In the genomic region with DNA sequence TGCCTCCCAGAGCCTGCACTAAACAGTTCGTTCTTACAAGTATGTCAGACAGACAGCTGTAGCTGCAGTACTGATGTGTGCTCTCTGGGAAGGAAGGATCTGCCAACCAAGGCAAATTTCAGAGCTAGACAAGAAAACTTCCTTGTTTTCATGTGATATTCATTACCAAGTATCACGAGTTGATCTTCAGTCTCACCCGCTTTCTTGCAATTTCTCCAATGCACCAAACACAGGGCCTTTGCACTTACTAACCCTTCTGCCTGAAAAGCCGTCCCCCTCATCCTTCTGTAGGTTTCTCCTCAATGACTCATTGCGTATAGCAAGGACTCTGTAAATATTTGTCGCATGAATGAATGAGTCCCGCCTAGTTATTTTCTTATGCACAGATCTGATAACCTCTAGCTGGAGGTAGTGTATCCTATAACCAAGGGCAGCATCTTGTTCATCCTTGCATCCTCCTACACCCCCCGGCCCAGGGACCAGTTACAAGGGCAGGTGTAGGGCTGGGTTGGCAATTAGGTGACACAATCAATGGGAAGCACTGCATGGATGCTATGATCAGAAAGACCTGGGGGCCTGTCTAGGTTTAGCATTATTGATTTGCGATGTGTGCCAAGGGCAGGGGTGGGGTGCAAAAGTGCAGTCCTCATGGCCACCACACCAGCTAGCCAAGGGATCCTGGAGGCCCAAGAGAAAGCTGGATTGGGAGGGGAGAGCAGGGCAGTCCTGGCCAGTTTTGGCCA, we compare ENCODE assay signal across 10 cellular contexts. TPM values are rescaled to one million over a fixed set of nuclear protein-coding genes. Genes with fewer than 3 reads are reported as not detected.
DNase-seq lines count a peak whose midpoint lies in the region; TF ChIP-seq lines count a peak whose summit lies in the region.
"Had no signal": no experiment of that assay in that cellular context is flagged by ENCODE, and none has a peak within 500 bp of the region (broad histone marks: within the 10 kb centered on the region; RNA-seq: fewer than 3 reads in every experiment).

No MANE protein-coding gene starts in this region.

- H3K9me3 Mint-ChIP-seq in T-helper 1 cell treated with Interleukin-12 subunit alpha and Interleukin-12 subunit beta and Interleukin-4 antibody, amounts not matched to agents 30 μg/mL and 1 μg/mL, for 36 hours, result no peaks in the 10 kb centered on the region
- H3K9me3 Mint-ChIP-seq in glutamatergic neuron (ENCODE audit: unreplicated experiment), result peaks cover 1% of the 10 kb centered on the region
- H3K9me3 Mint-ChIP-seq: activated naive CD4-positive, alpha-beta T cell treated with anti-CD3 and anti-CD28 coated beads, Interleukin-2, amount 50 U/mL, for 24 hours had no signal

- DNase-seq in T-helper 1 cell (no peak), SW480 (ENCODE audit: low spot score) (peak; percentile 43), glutamatergic neuron (no peak), NCI-H187 treated with DMSO at 0.1 percent for 48 hours (lab: John Stamatoyannopoulos, UW) (no peak), DMS79 treated with DMSO at 0.1 percent for 48 hours (lab: John Stamatoyannopoulos, UW) (no peak)
- DNase-seq in stimulated activated CD4-positive, alpha-beta T cell treated with anti-CD3 and anti-CD28 coated beads, Interleukin-4, amount 100 ng/mL, for 4 hours, result no peak
- DNase-seq: SHP77 had no signal

- H3K4me3 ChIP-seq in stomach smooth muscle (ENCODE audit: low read length in 2 of 2), result peak overlapping the region; percentile 78 to 90

- peaks cover 33% of the 10 kb centered on the region for H3K4me1 ChIP-seq in stomach smooth muscle (ENCODE audit: control insufficient read depth, insufficient read depth, low read length)

- H3K27ac ChIP-seq in stomach smooth muscle (ENCODE audit: low read length), result no peak overlapping the region

- no peak for TF ChIP-seq CTCF in glutamatergic neuron (IDR thresholded peaks at IDR 0.05; ENCODE audit: partially characterized antibody, unreplicated experiment)

- H3K4me1 Mint-ChIP-seq in T-helper 1 cell treated with Interleukin-12 subunit alpha and Interleukin-12 subunit beta and Interleukin-4 antibody, amounts not matched to agents 30 μg/mL and 1 μg/mL, for 36 hours (ENCODE audit: low read depth), result peaks cover 13% of the 10 kb centered on the region
- H3K4me1 Mint-ChIP-seq in glutamatergic neuron (ENCODE audit: low read depth, unreplicated experiment), result no peaks in the 10 kb centered on the region

- peaks cover 5% of the 10 kb centered on the region for H3K27me3 Mint-ChIP-seq in T-helper 1 cell treated with Interleukin-12 subunit alpha and Interleukin-12 subunit beta and Interleukin-4 antibody, amounts not matched to agents 30 μg/mL and 1 μg/mL, for 36 hours (ENCODE audit: low read depth)
- peaks cover 8% of the 10 kb centered on the region for H3K27me3 Mint-ChIP-seq in glutamatergic neuron (ENCODE audit: unreplicated experiment)

- no peak overlapping the region for H3K27ac Mint-ChIP-seq in T-helper 1 cell treated with Interleukin-12 subunit alpha and Interleukin-12 subunit beta and Interleukin-4 antibody, amounts not matched to agents 30 μg/mL and 1 μg/mL, for 36 hours
- H3K27ac Mint-ChIP-seq in glutamatergic neuron (ENCODE audit: unreplicated experiment), result no peak overlapping the region
- H3K27ac Mint-ChIP-seq: activated naive CD4-positive, alpha-beta T cell treated with anti-CD3 and anti-CD28 coated beads, Interleukin-2, amount 50 U/mL, for 24 hours had no signal

- H3K9ac ChIP-seq in stomach smooth muscle (ENCODE audit: low read length in 2 of 2), result no peak overlapping the region

- peaks cover 0 to 5% of the 10 kb centered on the region in 2 donors for H3K27me3 ChIP-seq in stomach smooth muscle (ENCODE audit: control insufficient read depth in 1 of 2, insufficient read depth in 2 of 2, low read length in 2 of 2)

- H3K9me3 ChIP-seq in stomach smooth muscle (ENCODE audit: control insufficient read depth in 2 of 2, low read length in 2 of 2), result no peaks in the 10 kb centered on the region

- H3K4me3 Mint-ChIP-seq in T-helper 1 cell treated with Interleukin-12 subunit alpha and Interleukin-12 subunit beta and Interleukin-4 antibody, amounts not matched to agents 30 μg/mL and 1 μg/mL, for 36 hours, result peak overlapping the region; percentile 15
- peak overlapping the region; percentile 3 for H3K4me3 Mint-ChIP-seq in glutamatergic neuron (ENCODE audit: unreplicated experiment)
- H3K4me3 Mint-ChIP-seq: activated naive CD4-positive, alpha-beta T cell treated with anti-CD3 and anti-CD28 coated beads, Interleukin-2, amount 50 U/mL, for 24 hours had no signal

- peaks cover 8% of the 10 kb centered on the region for H3K36me3 Mint-ChIP-seq in T-helper 1 cell treated with Interleukin-12 subunit alpha and Interleukin-12 subunit beta and Interleukin-4 antibody, amounts not matched to agents 30 μg/mL and 1 μg/mL, for 36 hours (ENCODE audit: low read depth)
- no peaks in the 10 kb centered on the region for H3K36me3 Mint-ChIP-seq in glutamatergic neuron (ENCODE audit: unreplicated experiment)
- H3K36me3 Mint-ChIP-seq: activated naive CD4-positive, alpha-beta T cell treated with anti-CD3 and anti-CD28 coated beads, Interleukin-2, amount 50 U/mL, for 24 hours had no signal

- H3K36me3 ChIP-seq in stomach smooth muscle (ENCODE audit: control insufficient read depth in 2 of 2, insufficient read depth in 2 of 2, low read length in 2 of 2), result no peaks in the 10 kb centered on the region

RNA-seq across cellular contexts. Expression of a gene that starts 51.3 kb away (rescaled TPM):
- 0.76 TPM for total RNA-seq in glutamatergic neuron (ENCODE audit: unreplicated experiment)

RNA-seq across cellular contexts. Expression of a gene that starts 54.3 kb away (rescaled TPM):
- 5.0 TPM for total RNA-seq in glutamatergic neuron (ENCODE audit: unreplicated experiment)
